ENCODE assay signal across 12 cellular contexts in genomic region chr12:34607520-34608195, GRCh38.
"Had no signal": no experiment of that assay in that cellular context is flagged by ENCODE, and none has a peak within 500 bp of the region (broad histone marks: within the 10 kb centered on the region; RNA-seq: fewer than 3 reads in every experiment).

No MANE protein-coding gene starts in this region.

- H3K27ac Mint-ChIP-seq: natural killer cell; stimulated activated naive CD8-positive, alpha-beta T cell treated with anti-CD3 and anti-CD28 coated beads, Interleukin-15, Interleukin-2, amounts not matched to agents 100 ng/mL and 50 ng/mL, for 24 hours had no signal

- H3K36me3 ChIP-seq: brain microvascular endothelial cell, thoracic aorta had no signal

- H3K27ac ChIP-seq: brain microvascular endothelial cell, epithelial cell of prostate, thoracic aorta had no signal

- H3K27me3 Mint-ChIP-seq: stimulated activated naive CD8-positive, alpha-beta T cell treated with anti-CD3 and anti-CD28 coated beads, Interleukin-15, Interleukin-2, amounts not matched to agents 100 ng/mL and 50 ng/mL, for 24 hours had no signal

- H3K4me3 ChIP-seq: smooth muscle cell, thoracic aorta had no signal

- ATAC-seq: natural killer cell had no signal

- DNase-seq: activated CD4-positive, alpha-beta T cell treated with anti-CD3 and anti-CD28 coated beads for 1 hour; activated CD4-positive, alpha-beta T cell treated with anti-CD3 and anti-CD28 coated beads, Interleukin-2, amount 50 U/mL, for 4 hours; brain microvascular endothelial cell; dermis blood vessel endothelial cell; foreskin melanocyte; natural killer cell; T-helper 1 cell; T1000 had no signal

- H3K4me1 Mint-ChIP-seq: natural killer cell had no signal

- H3K4me3 Mint-ChIP-seq: natural killer cell; stimulated activated naive CD8-positive, alpha-beta T cell treated with anti-CD3 and anti-CD28 coated beads, Interleukin-15, Interleukin-2, amounts not matched to agents 100 ng/mL and 50 ng/mL, for 24 hours had no signal

- H3K27me3 ChIP-seq: brain microvascular endothelial cell had no signal
